In genomic region chr2:229715895-229716507, GRCh38 we compare ENCODE assay signal across 8 cellular contexts. TPM values are rescaled to one million over a fixed set of nuclear protein-coding genes. Genes with fewer than 3 reads are reported as not detected.
A peak's percentile ranks its signal among the peaks of the same experiment; 100 is the strongest.
DNase-seq lines count a peak whose midpoint lies in the region; ATAC-seq, FAIRE-seq and TF ChIP-seq lines count a peak whose summit lies in the region.

No MANE protein-coding gene starts in this region.

- no peak overlapping the region for H3K27ac ChIP-seq in endothelial cell of umbilical vein (ENCODE audit: insufficient read depth, low read depth, low read length)

- H4K20me1 ChIP-seq in endothelial cell of umbilical vein (replicated peaks; ENCODE audit: control insufficient read depth, extremely low read depth, insufficient read depth, low read length): no peaks in the 10 kb centered on the region

- H3K27me3 Mint-ChIP-seq in progenitor cell of endocrine pancreas: peaks cover 72% of the 10 kb centered on the region

- H3K9ac ChIP-seq in endothelial cell of umbilical vein (replicated peaks; ENCODE audit: extremely low read depth, insufficient read depth, low read length): no peak overlapping the region

- peaks cover 22 to 38% of the 10 kb centered on the region in 2 experiments for H3K27me3 ChIP-seq in endothelial cell of umbilical vein (ENCODE audit: control insufficient read depth in 2 of 2, insufficient read depth in 2 of 2, low read length in 2 of 2)

- no peaks in the 10 kb centered on the region for H3K79me2 ChIP-seq in endothelial cell of umbilical vein (ENCODE audit: control insufficient read depth, insufficient read depth, low read length)

- POLR2A ChIA-PET in endothelial cell of umbilical vein (lab: Charles Lee): no interaction called here

- dilution Hi-C loops in endothelial cell of umbilical vein (cut with MboI; ENCODE audit: extremely low pct_ligation_motif_present, low sequenced_read_pairs): no loop called here

- H3K36me3 ChIP-seq in endothelial cell of umbilical vein (ENCODE audit: control insufficient read depth in 2 of 2, extremely low read depth in 1 of 2, insufficient read depth in 2 of 2, low read length in 2 of 2): no peaks in the 10 kb centered on the region

- H3K9me3 ChIP-seq in endothelial cell of umbilical vein (replicated peaks; ENCODE audit: control insufficient read depth, insufficient read depth, low read length): no peaks in the 10 kb centered on the region

- H3K9me3 Mint-ChIP-seq in progenitor cell of endocrine pancreas (ENCODE audit: low read depth): no peaks in the 10 kb centered on the region

- no peak for ATAC-seq in HG03159 (IDR thresholded peaks at IDR 0.05; ENCODE audit: unreplicated experiment)
- ATAC-seq in HG03139 (IDR thresholded peaks at IDR 0.05; ENCODE audit: unreplicated experiment): no peak

- no TSS peak for BruUV-seq in endothelial cell of umbilical vein (replicated peaks; lab: Mats Ljungman, UMichigan)

- no peak overlapping the region for H3K4me2 ChIP-seq in endothelial cell of umbilical vein (ENCODE audit: insufficient read depth, low read length)

- peak; percentile 32 for DNase-seq in GM10266 (ENCODE audit: extremely low spot score)
- DNase-seq in NCI-H1092 (lab: John Stamatoyannopoulos, UW): peak; percentile 37
- peak; percentile 2 for DNase-seq in SKM-1 (lab: John Stamatoyannopoulos, UW; ENCODE audit: unreplicated experiment)
- peak; percentile 10 for DNase-seq in endothelial cell of umbilical vein (ENCODE audit: low read depth, low spot score)
- DNase-seq in progenitor cell of endocrine pancreas (ENCODE audit: low spot score, unreplicated experiment): no peak
- no peak for DNase-seq in GOT3 (lab: John Stamatoyannopoulos, UW)

- no peak overlapping the region for H3K4me3 ChIP-seq in endothelial cell of umbilical vein (replicated peaks in 1 of 3; ENCODE audit: insufficient read depth in 1 of 3, low read depth in 1 of 3, low read length in 3 of 3)

- TF ChIP-seq POLR2A in endothelial cell of umbilical vein (IDR thresholded peaks at IDR 0.05; ENCODE audit: low read depth, low read length): no peak

- no peak overlapping the region for H2AFZ ChIP-seq in endothelial cell of umbilical vein (ENCODE audit: low read depth, low read length)

- intact Hi-C loops in endothelial cell of umbilical vein (cut with micrococcal nuclease): loop anchor here (2.0 to 5.0 kb wide), 2 partner anchors 284 to 1825 kb away; no protein-coding TSS in a partner anchor

- H3K36me3 Mint-ChIP-seq in progenitor cell of endocrine pancreas (ENCODE audit: insufficient read depth): no peaks in the 10 kb centered on the region

- TF ChIP-seq CTCF in GM10266 (IDR thresholded peaks at IDR 0.05; ENCODE audit: control insufficient read depth, insufficient read depth, low read depth, missing control alignments): peak; percentile 21
- peak; percentile 26 to 36 for TF ChIP-seq CTCF in endothelial cell of umbilical vein (IDR thresholded peaks at IDR 0.05; ENCODE audit: extremely low read depth in 1 of 2, insufficient read depth in 1 of 2, low read depth in 1 of 2, low read length in 2 of 2)
- peak; percentile 61 for TF ChIP-seq CTCF in progenitor cell of endocrine pancreas (IDR thresholded peaks at IDR 0.05; ENCODE audit: unreplicated experiment)

- CTCF ChIA-PET in endothelial cell of umbilical vein (lab: Charles Lee): interaction anchor here (1.1 to 1.5 kb wide), 3 partner anchors 10 to 1825 kb away, joined by 3 to 4 read pairs (median 4); no protein-coding TSS in a partner anchor

- H3K9me1 ChIP-seq in endothelial cell of umbilical vein (replicated peaks; ENCODE audit: control insufficient read depth, extremely low read depth, insufficient read depth, low read length): no peaks in the 10 kb centered on the region

- H3K4me3 Mint-ChIP-seq in progenitor cell of endocrine pancreas (ENCODE audit: low read depth): peak overlapping the region; percentile 9

- peaks cover 4% of the 10 kb centered on the region for H3K4me1 Mint-ChIP-seq in progenitor cell of endocrine pancreas (ENCODE audit: low read depth)

- FAIRE-seq in endothelial cell of umbilical vein (lab: Jason Lieb, UNC): no peak

- H3K27ac Mint-ChIP-seq in progenitor cell of endocrine pancreas: no peak overlapping the region

- peaks cover 6% of the 10 kb centered on the region for H3K4me1 ChIP-seq in endothelial cell of umbilical vein (ENCODE audit: control insufficient read depth, extremely low read depth, insufficient read depth, low read length)

TF ChIP-seq in endothelial cell of umbilical vein, 7 proteins besides CTCF, POLR2A, EP300 and RAD21:
- no peak for TF ChIP-seq EZH2 (IDR thresholded peaks at IDR 0.05; ENCODE audit: borderline replicate concordance, low read depth, low read length, severe bottlenecking)
- no peak for TF ChIP-seq GATA2 (IDR thresholded peaks at IDR 0.05; ENCODE audit: insufficient read depth, insufficient read length, low read depth, low read length)
- TF ChIP-seq MAX (IDR thresholded peaks at IDR 0.05; ENCODE audit: insufficient read depth, insufficient read length): no peak
- no peak for TF ChIP-seq POLR2AphosphoS5 (IDR thresholded peaks at IDR 0.05; ENCODE audit: insufficient read depth, low read depth, low read length)
- no peak for TF ChIP-seq FOS (IDR thresholded peaks at IDR 0.05; ENCODE audit: borderline replicate concordance, insufficient read depth, low read length)
- TF ChIP-seq MYC (IDR thresholded peaks at IDR 0.05; ENCODE audit: low read depth, low read length): no peak
- TF ChIP-seq JUN (IDR thresholded peaks at IDR 0.05; ENCODE audit: borderline replicate concordance, insufficient read depth, insufficient read length, low read depth): no peak

RNA-seq across cellular contexts. Expression of gene DNER, which starts 1.6 kb away (rescaled TPM):
- total RNA-seq in endothelial cell of umbilical vein (not detected in 2 replicates), progenitor cell of endocrine pancreas (0.91 TPM in 2 replicates)
- polyA plus RNA-seq in endothelial cell of umbilical vein: 0.01 and 0.05 TPM in 2 replicates
- polyA plus RNA-seq in endothelial cell of umbilical vein (2011; cell fraction: cytosol; rRNA removed): 0.03 TPM in 2 replicates
- polyA plus RNA-seq in endothelial cell of umbilical vein (2011; cell fraction: nucleus; rRNA removed): not detected in 2 replicates
- 0.15 TPM in 1 of 2 replicates, not detected in the other for polyA plus RNA-seq in endothelial cell of umbilical vein (2012)
- 0.11 TPM in 1 of 2 replicates, not detected in the other for polyA minus RNA-seq in endothelial cell of umbilical vein
- 13.7 TPM for polyA minus RNA-seq in endothelial cell of umbilical vein (2011; cell fraction: cytosol; rRNA and poly(A)+ RNA removed)
- not detected in 2 replicates for polyA minus RNA-seq in endothelial cell of umbilical vein (2011; cell fraction: nucleus; rRNA and poly(A)+ RNA removed)

Comparison
In these comparisons a context has a peak if more than half of its experiments do, and no peak if none do; other contexts are left out.
1. DNase-seq: peak in GM10266 (single experiment), NCI-H1092 (single experiment), SKM-1 (single experiment) and endothelial cell of umbilical vein (single experiment); none in progenitor cell of endocrine pancreas (single experiment) and GOT3 (single experiment).
2. Peak in every context shown above with its lines, with median percentiles within 50 percentile points of each other: CTCF ChIP-seq.